Comparison of ENCODE assay signal across 19 cellular contexts in genomic region chr10:88233870-88234269, GRCh38.
DNase-seq lines count a peak whose midpoint lies in the region; ATAC-seq, FAIRE-seq and TF ChIP-seq lines count a peak whose summit lies in the region.
"Had no signal": no experiment of that assay in that cellular context is flagged by ENCODE, and none has a peak within 500 bp of the region (broad histone marks: within the 10 kb centered on the region; RNA-seq: fewer than 3 reads in every experiment).

No MANE protein-coding gene starts in this region.

- 78% methylated on average over 6 of the region's 6 CpGs for WGBS in liver
- WGBS in HepG2 (ENCODE audit: low lambda C conversion rate): 70% methylated on average over 6 of the region's 6 CpGs

- peaks cover 10% of the 10 kb centered on the region for H3K9me3 Mint-ChIP-seq in type B pancreatic cell

- peaks cover 25% of the 10 kb centered on the region for H3K4me1 Mint-ChIP-seq in type B pancreatic cell (ENCODE audit: unreplicated experiment)

- intact Hi-C loops in HepG2 (cut with micrococcal nuclease; ENCODE audit: unreplicated experiment) (no loop called here), left ventricle myocardium superior (cut with micrococcal nuclease) (no loop called here)

- no peak for TF ChIP-seq POLR2A in HepG2 (IDR thresholded peaks at IDR 0.05; ENCODE audit: insufficient read depth in 1 of 2, low read depth in 2 of 2, low read length in 2 of 2)

- peaks cover 4% of the 10 kb centered on the region for H3K36me3 Mint-ChIP-seq in type B pancreatic cell
- H3K36me3 Mint-ChIP-seq: CD14-positive monocyte had no signal

- CTCF ChIA-PET in HepG2 (lab: Yijun Ruan, JAX; ENCODE audit: low intra/inter-chr PET ratio, low total read pairs): no interaction called here

- no peaks in the 10 kb centered on the region for H3K36me3 ChIP-seq in liver (ENCODE audit: control insufficient read depth in 4 of 4, insufficient read depth in 3 of 4, low read depth in 1 of 4, low read length in 3 of 4)
- H3K36me3 ChIP-seq in HepG2 (replicated peaks in 1 of 2; ENCODE audit: control insufficient read depth in 1 of 2, insufficient read depth in 2 of 2, low read length in 2 of 2): no peaks in the 10 kb centered on the region
- no peaks in the 10 kb centered on the region for H3K36me3 ChIP-seq in mucosa of rectum (ENCODE audit: control insufficient read depth in 2 of 2, insufficient read depth in 2 of 2, low read length in 2 of 2)
- H3K36me3 ChIP-seq: SJCRH30 had no signal

- FAIRE-seq in HepG2 (lab: Jason Lieb, UNC): no peak
- FAIRE-seq: A549, GM12878, GM18507 had no signal

- no peak overlapping the region for H3K27ac ChIP-seq in liver (ENCODE audit: low read depth in 1 of 2, low read length in 2 of 2)
- H3K27ac ChIP-seq in HepG2 (ENCODE audit: extremely low read length, insufficient read depth, low read length): no peak overlapping the region
- H3K27ac ChIP-seq in mucosa of rectum (ENCODE audit: low read depth in 2 of 2, low read length in 2 of 2): peak overlapping the region; percentile 77 to 79
- H3K27ac ChIP-seq: A549, SJCRH30 had no signal

- H2AFZ ChIP-seq in HepG2 (ENCODE audit: low read length): no peak overlapping the region

- no peaks in the 10 kb centered on the region for H4K20me1 ChIP-seq in HepG2 (ENCODE audit: insufficient read depth, low read length)

- H3K4me2 ChIP-seq in HepG2 (ENCODE audit: low read depth, low read length): no peak overlapping the region
- H3K4me2 ChIP-seq: A549 had no signal

- POLR2A ChIA-PET in HepG2 (lab: Yijun Ruan, JAX): no interaction called here

- H3K27ac Mint-ChIP-seq in type B pancreatic cell: peak overlapping the region; percentile 52

- BruUV-seq in HepG2 (replicated peaks; lab: Mats Ljungman, UMichigan): no TSS peak

- TF ChIP-seq RAD21 in liver (IDR thresholded peaks at IDR 0.05): no peak
- no peak for TF ChIP-seq RAD21 in HepG2 (CRISPR knock-in tag; IDR thresholded peaks at IDR 0.05)

- no peak for ATAC-seq in HepG2
- ATAC-seq in left ventricle myocardium superior: peak; percentile 37
- ATAC-seq in GM21390 (IDR thresholded peaks at IDR 0.05; ENCODE audit: unreplicated experiment): no peak
- ATAC-seq in GM19023 (IDR thresholded peaks at IDR 0.05; ENCODE audit: unreplicated experiment): no peak
- ATAC-seq in GM18870 (IDR thresholded peaks at IDR 0.05; ENCODE audit: unreplicated experiment): no peak
- ATAC-seq: A549, GM12878 had no signal

- TF ChIP-seq EP300 in HepG2 (IDR thresholded peaks at IDR 0.05; ENCODE audit: low read depth in 2 of 2, low read length in 2 of 2) (no peak), HepG2 (CRISPR knock-in tag; IDR thresholded peaks at IDR 0.05; ENCODE audit: borderline replicate concordance) (no peak)

- TF ChIP-seq CTCF in liver (IDR thresholded peaks at IDR 0.05; ENCODE audit: low read depth, low read length, missing input control) (no peak), HepG2 (CRISPR knock-in tag; IDR thresholded peaks at IDR 0.05) (no peak), type B pancreatic cell (conservative IDR thresholded peaks at IDR 0.05) (no peak)

- H3K4me1 ChIP-seq in liver (ENCODE audit: control insufficient read depth in 4 of 4, insufficient read depth in 4 of 4, low read length in 3 of 4) (no peaks in the 10 kb centered on the region), HepG2 (ENCODE audit: insufficient read depth, low read length) (no peaks in the 10 kb centered on the region), mucosa of rectum (ENCODE audit: control insufficient read depth in 2 of 2, insufficient read depth in 2 of 2, low read length in 2 of 2) (peaks cover 20 to 23% of the 10 kb centered on the region in 2 donors)
- H3K4me1 ChIP-seq: A549, Caco-2, SJCRH30 had no signal

- peak overlapping the region; percentile 57 for H3K4me3 Mint-ChIP-seq in type B pancreatic cell
- H3K4me3 Mint-ChIP-seq: CD14-positive monocyte had no signal

- no peaks in the 10 kb centered on the region for H3K27me3 ChIP-seq in liver (ENCODE audit: control insufficient read depth in 4 of 4, insufficient read depth in 4 of 4, low read length in 3 of 4)
- H3K27me3 ChIP-seq in HepG2 (ENCODE audit: control insufficient read depth in 1 of 2, insufficient read depth in 2 of 2, low read length in 2 of 2): no peaks in the 10 kb centered on the region
- H3K27me3 ChIP-seq in mucosa of rectum (ENCODE audit: control insufficient read depth in 2 of 2, insufficient read depth in 2 of 2, low read length in 2 of 2): no peaks in the 10 kb centered on the region
- H3K27me3 ChIP-seq: SJCRH30 had no signal

- H3K9ac ChIP-seq in liver (ENCODE audit: low read depth in 1 of 2, low read length in 2 of 2) (no peak overlapping the region), HepG2 (ENCODE audit: insufficient read depth, low read depth, low read length) (no peak overlapping the region), mucosa of rectum (ENCODE audit: low read depth in 1 of 2, low read length in 2 of 2) (peak overlapping the region in 1 of 2 donors; percentile 34)

- H3K27me3 Mint-ChIP-seq in type B pancreatic cell: peaks cover 3% of the 10 kb centered on the region

- no peaks in the 10 kb centered on the region for H3K79me2 ChIP-seq in HepG2 (ENCODE audit: insufficient read depth, low read length)

- H3K9me3 ChIP-seq in liver (ENCODE audit: control insufficient read depth in 4 of 4, low read length in 3 of 4): no peaks in the 10 kb centered on the region
- no peaks in the 10 kb centered on the region for H3K9me3 ChIP-seq in HepG2 (ENCODE audit: low read length)
- H3K9me3 ChIP-seq in mucosa of rectum (ENCODE audit: control insufficient read depth in 2 of 2, low read length in 2 of 2): no peaks in the 10 kb centered on the region
- H3K9me3 ChIP-seq: A549, Caco-2, SJCRH30 had no signal

- in situ Hi-C loops in HepG2 (cut with HindIII; ENCODE audit: extremely low pct_ligation_motif_present, low pct_unique_long_range_greater_than_20kb): no loop called here

- DNase-seq in HepG2 (ENCODE audit: low spot score) (no peak), left ventricle myocardium superior (peak; percentile 37), type B pancreatic cell (ENCODE audit: extremely low spot score, unreplicated experiment) (no peak)
- DNase-seq: Caco-2, KG1, NCI-H1105 treated with DMSO at 0.1 percent for 48 hours, NCI-H187, NCI-H2171 treated with DMSO at 0.1 percent for 48 hours, NCI-H510A treated with DMSO at 0.1 percent for 48 hours, SJCRH30 had no signal

- H3K4me3 ChIP-seq in liver (ENCODE audit: low read depth in 1 of 3, low read length in 3 of 3): no peak overlapping the region
- H3K4me3 ChIP-seq in HepG2 (replicated peaks in 1 of 3; ENCODE audit: insufficient read depth in 1 of 3, low read depth in 2 of 3, low read length in 3 of 3): no peak overlapping the region
- no peak overlapping the region for H3K4me3 ChIP-seq in mucosa of rectum (ENCODE audit: low read length in 2 of 2)
- H3K4me3 ChIP-seq: A549, GM12878, SJCRH30 had no signal

TF ChIP-seq in liver, 16 proteins besides CTCF, POLR2A, EP300 and RAD21:
- peak; percentile 51 for TF ChIP-seq NR2F2 (IDR thresholded peaks at IDR 0.05)
- TF ChIP-seq HNF4A (conservative IDR thresholded peaks at IDR 0.05): no peak
- no peak for TF ChIP-seq JUND (IDR thresholded peaks at IDR 0.05)

TF ChIP-seq in HepG2, 621 proteins besides CTCF, POLR2A, EP300 and RAD21:
- no peak for TF ChIP-seq GATA4 (IDR thresholded peaks at IDR 0.05; ENCODE audit: borderline replicate concordance, low read depth)
- no peak for TF ChIP-seq ZNF180 (CRISPR knock-in tag; IDR thresholded peaks at IDR 0.05; ENCODE audit: borderline replicate concordance, low read depth)
- TF ChIP-seq ZNF546 (CRISPR knock-in tag; conservative IDR thresholded peaks at IDR 0.05): no peak

Comparison
In these comparisons a context has a peak if more than half of its experiments do, and no peak if none do; other contexts are left out.
1. H3K27ac ChIP-seq: peak in mucosa of rectum (2 of 2); none in liver (0 of 2) and HepG2 (single experiment).